ENCODE assay signal across 9 cellular contexts in genomic region chr6:166007349-166008263, GRCh38.
DNase-seq lines count a peak whose midpoint lies in the region; ATAC-seq and TF ChIP-seq lines count a peak whose summit lies in the region.
"Had no signal": no experiment of that assay in that cellular context is flagged by ENCODE, and none has a peak within 500 bp of the region (broad histone marks: within the 10 kb centered on the region; RNA-seq: fewer than 3 reads in every experiment).

No MANE protein-coding gene starts in this region.

- peak; percentile 49 for ATAC-seq in left lobe of liver

- no peaks in the 10 kb centered on the region for H3K36me3 ChIP-seq in thyroid gland
- H3K36me3 ChIP-seq in OCI-LY7 (ENCODE audit: insufficient read depth, low read length) = no peaks in the 10 kb centered on the region

- peaks cover 16 to 20% of the 10 kb centered on the region in 2 donors for H3K4me1 ChIP-seq in thyroid gland
- no peaks in the 10 kb centered on the region for H3K4me1 ChIP-seq in OCI-LY7 (ENCODE audit: insufficient read depth, low read length, poor library complexity, severe bottlenecking)

- H3K4me2 ChIP-seq in OCI-LY7 (ENCODE audit: low read length) = no peak overlapping the region

- H3K9me3 ChIP-seq in thyroid gland (no peaks in the 10 kb centered on the region), OCI-LY7 (ENCODE audit: low read length) (no peaks in the 10 kb centered on the region)

- no peak overlapping the region for H2AFZ ChIP-seq in OCI-LY7 (ENCODE audit: low read length)

- 11 to 13% methylated on average over 18 of the region's 18 CpGs for WGBS in thyroid gland, 2 donors

- POLR2A ChIA-PET in OCI-LY7 (lab: Charles Lee) = interaction anchor here (0.5 kb wide), 1 partner anchor 432 kb away, joined by 3 read pairs; no protein-coding TSS in a partner anchor

- intact Hi-C loops in thyroid gland (cut with DNase I) = no loop called here
- intact Hi-C loops in OCI-LY7 (cut with micrococcal nuclease; ENCODE audit: unreplicated experiment) = no loop called here

- H3K9me2 ChIP-seq in OCI-LY7 (ENCODE audit: insufficient read depth, low read length) = no peaks in the 10 kb centered on the region

- peak; percentile 15 for DNase-seq in NCI-H510A treated with DMSO at 0.1 percent for 48 hours (lab: John Stamatoyannopoulos, UW)
- DNase-seq in NCI-H510A (lab: John Stamatoyannopoulos, UW) = no peak
- DNase-seq in cardiac fibroblast (ENCODE audit: low read depth in 2 of 2) = peak; percentile 37 to 85
- DNase-seq in left lobe of liver (ENCODE audit: low spot score) = no peak
- DNase-seq in thyroid gland = peak; percentile 88 to 92
- DNase-seq in activated gamma-delta T cell treated with Interleukin-2 at 50 U/mL for 16 hours = no peak
- DNase-seq in stimulated activated naive CD4-positive, alpha-beta T cell (lab: John Stamatoyannopoulos, UW) = no peak
- DNase-seq in OCI-LY7 (ENCODE audit: low spot score) = no peak

- BruUV-seq in OCI-LY7 (replicated peaks; lab: Mats Ljungman, UMichigan) = no TSS peak

- H3K4me3 ChIP-seq in cardiac fibroblast (replicated peaks in 1 of 2; ENCODE audit: low read depth in 2 of 2, low read length in 2 of 2) (no peak overlapping the region), thyroid gland (replicated peaks in 1 of 3) (peak overlapping the region in 1 of 3 donors; percentile 5), OCI-LY7 (ENCODE audit: low read depth, low read length, poor library complexity, severe bottlenecking) (no peak overlapping the region)
- H3K4me3 ChIP-seq: SK-N-MC had no signal

- H3K27me3 ChIP-seq in thyroid gland = no peaks in the 10 kb centered on the region

- H3K79me2 ChIP-seq in OCI-LY7 (ENCODE audit: insufficient read depth, low read depth, low read length) = no peaks in the 10 kb centered on the region

- no peaks in the 10 kb centered on the region for H4K20me1 ChIP-seq in OCI-LY7 (ENCODE audit: insufficient read depth, low read length)

- TF ChIP-seq CTCF in cardiac fibroblast (IDR thresholded peaks at IDR 0.05; ENCODE audit: low read depth, low read length) (no peak), thyroid gland (IDR thresholded peaks at IDR 0.05) (no peak), OCI-LY7 (conservative IDR thresholded peaks at IDR 0.05; ENCODE audit: low read length) (no peak)

- CTCF ChIA-PET in OCI-LY7 (lab: Charles Lee; ENCODE audit: unreplicated experiment) = no interaction called here

- H3K27ac ChIP-seq in thyroid gland (peak overlapping the region in 2 of 3 donors; percentile 92 to 96), OCI-LY7 (ENCODE audit: low read depth, low read length, poor library complexity, severe bottlenecking) (no peak overlapping the region)
- H3K27ac ChIP-seq: SK-N-MC had no signal

- TF ChIP-seq POLR2A in thyroid gland (IDR thresholded peaks at IDR 0.05) = no peak

Comparison
In these comparisons a context has a peak if more than half of its experiments do, and no peak if none do; other contexts are left out.
1. DNase-seq: peak in NCI-H510A treated with DMSO at 0.1 percent for 48 hours (single experiment), cardiac fibroblast (2 of 2) and thyroid gland (2 of 2); none in NCI-H510A (single experiment), left lobe of liver (single experiment), activated gamma-delta T cell treated with Interleukin-2 at 50 U/mL for 16 hours (single experiment), stimulated activated naive CD4-positive, alpha-beta T cell (0 of 6) and OCI-LY7 (single experiment).